Comparison of ENCODE assay signal across 23 cellular contexts in the genomic region with DNA sequence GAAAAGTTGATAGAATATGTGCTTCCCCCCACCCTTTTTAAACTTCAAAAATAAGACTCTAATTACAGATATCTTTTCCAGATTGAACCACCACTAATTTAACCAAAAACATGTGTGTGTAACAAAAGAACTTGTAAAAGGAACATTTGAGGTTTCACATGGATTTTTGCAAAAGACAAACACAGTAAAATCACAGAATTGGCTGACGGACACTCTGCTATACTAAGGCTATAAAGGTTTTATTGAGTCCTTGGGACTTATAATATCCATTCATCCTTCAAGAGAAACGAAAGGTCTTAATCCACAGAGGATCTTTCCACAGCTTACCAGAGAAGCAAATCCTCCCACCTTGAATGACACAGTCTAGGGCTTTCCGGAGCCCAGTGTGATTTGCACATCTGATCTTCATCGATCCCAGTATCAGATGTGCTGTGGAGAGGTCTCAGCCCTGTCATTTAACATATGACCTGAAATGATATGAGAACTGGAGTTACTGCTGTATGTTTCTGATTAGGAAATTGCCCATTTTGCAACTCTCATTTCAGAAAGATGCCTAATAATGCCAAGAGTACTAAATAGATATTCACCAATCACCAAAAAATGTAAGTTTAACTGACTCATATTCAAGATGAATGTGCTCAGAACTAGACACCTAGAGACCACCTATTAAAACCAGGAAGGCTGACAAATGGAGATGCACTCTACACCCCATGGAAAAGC.
"Had no signal": no experiment of that assay in that cellular context is flagged by ENCODE, and none has a peak within 500 bp of the region (broad histone marks: within the 10 kb centered on the region; RNA-seq: fewer than 3 reads in every experiment).

No MANE protein-coding gene starts in this region.

- H3K27me3 ChIP-seq: neural progenitor cell, neutrophil, right atrium auricular region, spleen, suprapubic skin, tibial artery, upper lobe of right lung had no signal

- H3K9me3 ChIP-seq: neutrophil had no signal

- H3K27ac ChIP-seq: left ventricle myocardium inferior, neural progenitor cell, neutrophil, right atrium auricular region, spleen, suprapubic skin, thoracic aorta, tibial artery, upper lobe of right lung had no signal

- H3K4me3 ChIP-seq: left ventricle myocardium inferior, lung, neural progenitor cell, right atrium auricular region, spleen, suprapubic skin, thoracic aorta, tibial artery, upper lobe of right lung had no signal

- H3K4me3 Mint-ChIP-seq: mesothelial cell of epicardium; naive B cell; natural killer cell; nephron progenitor cell; neural progenitor cell; stimulated activated effector memory CD8-positive, alpha-beta T cell treated with anti-CD3 and anti-CD28 coated beads, Interleukin-12 subunit alpha, Interleukin-12 subunit beta, amount 100 ng/mL, for 72 hours; stimulated activated naive CD8-positive, alpha-beta T cell treated with anti-CD3 and anti-CD28 coated beads, Interleukin-15, Interleukin-2, amounts not matched to agents 100 ng/mL and 50 ng/mL, for 24 hours had no signal

- H3K4me1 ChIP-seq: left ventricle myocardium inferior, neural progenitor cell, right atrium auricular region, spleen, suprapubic skin, tibial artery, upper lobe of right lung had no signal

- H3K4me1 Mint-ChIP-seq: naive B cell; natural killer cell; nephron progenitor cell; neural progenitor cell; stimulated activated effector memory CD8-positive, alpha-beta T cell treated with anti-CD3 and anti-CD28 coated beads, Interleukin-12 subunit alpha, Interleukin-12 subunit beta, amount 100 ng/mL, for 72 hours had no signal

- H3K27ac Mint-ChIP-seq: mesothelial cell of epicardium; naive B cell; natural killer cell; nephron progenitor cell; neural progenitor cell; progenitor cell of endocrine pancreas; stimulated activated effector memory CD8-positive, alpha-beta T cell treated with anti-CD3 and anti-CD28 coated beads, Interleukin-12 subunit alpha, Interleukin-12 subunit beta, amount 100 ng/mL, for 72 hours; stimulated activated naive CD8-positive, alpha-beta T cell treated with anti-CD3 and anti-CD28 coated beads, Interleukin-15, Interleukin-2, amounts not matched to agents 100 ng/mL and 50 ng/mL, for 24 hours had no signal

- H3K36me3 Mint-ChIP-seq: stimulated activated effector memory CD8-positive, alpha-beta T cell treated with anti-CD3 and anti-CD28 coated beads, Interleukin-12 subunit alpha, Interleukin-12 subunit beta, amount 100 ng/mL, for 72 hours had no signal

- H3K27me3 Mint-ChIP-seq: naive B cell; progenitor cell of endocrine pancreas; stimulated activated naive CD8-positive, alpha-beta T cell treated with anti-CD3 and anti-CD28 coated beads, Interleukin-15, Interleukin-2, amounts not matched to agents 100 ng/mL and 50 ng/mL, for 24 hours had no signal

- H3K36me3 ChIP-seq: left ventricle myocardium inferior, neural progenitor cell, neutrophil, right atrium auricular region, spleen, suprapubic skin, thoracic aorta, upper lobe of right lung had no signal

- DNase-seq: islet precursor cell; left ventricle myocardium inferior; mesendoderm; naive B cell; natural killer cell; nephron progenitor cell; occipital lobe; small intestine; spleen; stimulated activated CD4-positive, alpha-beta T cell treated with anti-CD3 and anti-CD28 coated beads, Interleukin-4, amount 100 ng/mL, for 24 hours; stimulated activated naive CD4-positive, alpha-beta T cell; tibial artery; upper lobe of right lung had no signal
